Comparison of ENCODE assay signal across 8 cellular contexts in the genomic region with DNA sequence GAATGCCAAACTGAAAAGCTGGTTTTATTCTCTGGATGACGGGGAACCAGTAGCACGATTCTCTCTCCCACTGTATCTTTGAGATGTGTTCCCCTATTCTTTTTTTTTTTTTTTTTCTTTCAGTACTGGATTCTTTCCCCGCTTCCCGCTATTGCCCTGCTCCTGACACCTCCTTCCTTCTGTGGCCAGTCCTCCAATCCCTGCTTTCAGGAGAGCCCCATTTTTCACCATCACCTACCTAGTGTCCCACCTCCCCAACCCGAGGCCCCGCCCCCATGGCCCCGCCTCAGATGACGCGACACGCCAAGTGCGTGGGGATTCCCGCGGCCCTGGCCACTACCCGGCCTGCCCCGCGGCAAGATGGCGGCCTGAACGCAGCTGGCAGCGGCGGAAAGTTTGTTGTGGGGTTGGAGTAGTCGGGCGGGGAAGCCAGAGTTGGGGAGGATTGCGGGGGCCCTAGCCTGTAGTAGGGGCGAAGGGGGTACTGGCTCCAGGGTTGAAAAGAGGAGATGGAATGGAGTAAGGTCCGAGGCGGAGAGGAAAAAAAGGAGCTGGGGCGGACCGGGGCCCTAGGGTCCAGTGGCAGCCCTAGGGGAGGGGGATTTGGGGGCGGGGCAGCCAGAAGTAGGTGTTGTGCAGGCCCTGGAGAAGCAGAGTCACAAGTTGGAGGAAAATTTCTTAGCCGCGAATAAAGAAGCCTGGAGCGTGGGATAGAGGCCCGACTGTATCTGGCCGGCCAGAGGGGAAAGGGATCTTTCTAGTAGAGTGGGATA. TPM values are rescaled to one million over a fixed set of nuclear protein-coding genes. Genes with fewer than 3 reads are reported as not detected.
A peak's percentile ranks its signal among the peaks of the same experiment; 100 is the strongest.
DNase-seq lines count a peak whose midpoint lies in the region; ATAC-seq and TF ChIP-seq lines count a peak whose summit lies in the region.

A gene with protein sequence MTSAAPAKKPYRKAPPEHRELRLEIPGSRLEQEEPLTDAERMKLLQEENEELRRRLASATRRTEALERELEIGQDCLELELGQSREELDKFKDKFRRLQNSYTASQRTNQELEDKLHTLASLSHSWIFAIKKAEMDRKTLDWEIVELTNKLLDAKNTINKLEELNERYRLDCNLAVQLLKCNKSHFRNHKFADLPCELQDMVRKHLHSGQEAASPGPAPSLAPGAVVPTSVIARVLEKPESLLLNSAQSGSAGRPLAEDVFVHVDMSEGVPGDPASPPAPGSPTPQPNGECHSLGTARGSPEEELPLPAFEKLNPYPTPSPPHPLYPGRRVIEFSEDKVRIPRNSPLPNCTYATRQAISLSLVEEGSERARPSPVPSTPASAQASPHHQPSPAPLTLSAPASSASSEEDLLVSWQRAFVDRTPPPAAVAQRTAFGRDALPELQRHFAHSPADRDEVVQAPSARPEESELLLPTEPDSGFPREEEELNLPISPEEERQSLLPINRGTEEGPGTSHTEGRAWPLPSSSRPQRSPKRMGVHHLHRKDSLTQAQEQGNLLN (plus strand): TSS at position 336 of the 773 bp plus-strand sequence. CDS start 21,432 bp downstream, outside the sequence.

- H3K4me1 Mint-ChIP-seq in natural killer cell treated with Interleukin-12 subunit alpha and Interleukin-12 subunit beta and Interleukin-15 and Interleukin-18, amount 100 ng/mL, for 72 hours (ENCODE audit: low read depth in 2 of 2), result peaks cover 44% of the 10 kb centered on the region in 2 donors

- H3K4me3 ChIP-seq in LNCaP clone FGC (ENCODE audit: low read depth, low read length) (peak within 1 kb of the TSS; percentile 85), RWPE2 (ENCODE audit: severe bottlenecking) (peak within 1 kb of the TSS; percentile 52), fibroblast of pulmonary artery (replicated peaks; ENCODE audit: low read depth, low read length) (peak within 1 kb of the TSS; percentile 78)

- peaks cover 17% of the 10 kb centered on the region; the same call in 1 of the 2 replicates for H3K36me3 ChIP-seq in RWPE2 (ENCODE audit: low read depth)

- DNase-seq in DMS153 (lab: John Stamatoyannopoulos, UW) (peak; percentile 72), LNCaP clone FGC (ENCODE audit: low read depth) (no peak), RWPE2 (ENCODE audit: low spot score) (peak; percentile 91), fibroblast of pulmonary artery (ENCODE audit: low read depth) (peak; percentile 79)
- peak; percentile 96 for DNase-seq in activated T-helper 9 cell treated with anti-CD3 and anti-CD28 coated beads, Interleukin-2, amount 50 U/mL, for 16 hours (ENCODE audit: low read depth)
- DNase-seq in natural killer cell treated with Interleukin-12 subunit alpha and Interleukin-12 subunit beta and Interleukin-15 and Interleukin-18, amount 100 ng/mL, for 72 hours (ENCODE audit: low spot score), result peak; percentile 94
- DNase-seq in stimulated activated naive CD4-positive, alpha-beta T cell treated with Interleukin-2 at 50 U/mL for 16 hours (lab: John Stamatoyannopoulos, UW), result peak; percentile 94

- no peaks in the 10 kb centered on the region for H3K27me3 Mint-ChIP-seq in natural killer cell treated with Interleukin-12 subunit alpha and Interleukin-12 subunit beta and Interleukin-15 and Interleukin-18, amount 100 ng/mL, for 72 hours

- H3K36me3 Mint-ChIP-seq in natural killer cell treated with Interleukin-12 subunit alpha and Interleukin-12 subunit beta and Interleukin-15 and Interleukin-18, amount 100 ng/mL, for 72 hours, result no peaks in the 10 kb centered on the region

- peak; percentile 93 for ATAC-seq in GM21717 (IDR thresholded peaks at IDR 0.05; ENCODE audit: unreplicated experiment)
- peak; percentile 85 for ATAC-seq in RWPE2 (ENCODE audit: low read depth)
- ATAC-seq in natural killer cell treated with Interleukin-12 subunit alpha and Interleukin-12 subunit beta and Interleukin-15 and Interleukin-18, amount 100 ng/mL, for 72 hours, result peak; percentile 100

- no peak for TF ChIP-seq CTCF in LNCaP clone FGC (IDR thresholded peaks at IDR 0.05; ENCODE audit: control insufficient read depth, extremely low read depth, insufficient read depth)
- TF ChIP-seq CTCF in RWPE2 (IDR thresholded peaks at IDR 0.05; ENCODE audit: poor library complexity, severe bottlenecking), result no peak
- no peak for TF ChIP-seq CTCF in fibroblast of pulmonary artery (IDR thresholded peaks at IDR 0.05; ENCODE audit: low read length, missing control alignments)

- no peaks in the 10 kb centered on the region for H3K9me3 Mint-ChIP-seq in natural killer cell treated with Interleukin-12 subunit alpha and Interleukin-12 subunit beta and Interleukin-15 and Interleukin-18, amount 100 ng/mL, for 72 hours

- peak within 1 kb of the TSS; percentile 24 for H3K27ac ChIP-seq in RWPE2 (ENCODE audit: poor library complexity, severe bottlenecking)

- H3K4me3 Mint-ChIP-seq in natural killer cell treated with Interleukin-12 subunit alpha and Interleukin-12 subunit beta and Interleukin-15 and Interleukin-18, amount 100 ng/mL, for 72 hours, result peak within 1 kb of the TSS; percentile 98

- peak within 1 kb of the TSS; percentile 87 to 96 for H3K27ac Mint-ChIP-seq in natural killer cell treated with Interleukin-12 subunit alpha and Interleukin-12 subunit beta and Interleukin-15 and Interleukin-18, amount 100 ng/mL, for 72 hours

- H3K4me1 ChIP-seq in RWPE2 (ENCODE audit: insufficient read depth, poor library complexity, severe bottlenecking), result peaks cover 23% of the 10 kb centered on the region

- H3K27me3 ChIP-seq in RWPE2 (ENCODE audit: insufficient read depth, poor library complexity, severe bottlenecking), result no peaks in the 10 kb centered on the region

- H3K9me3 ChIP-seq in RWPE2 (ENCODE audit: severe bottlenecking), result no peaks in the 10 kb centered on the region

RNA-seq across cellular contexts. Expression of the gene that starts here (rescaled TPM):
- total RNA-seq in natural killer cell treated with Interleukin-12 subunit alpha and Interleukin-12 subunit beta and Interleukin-15 and Interleukin-18, amount 100 ng/mL, for 72 hours, result 10 to 100 TPM; 44.6 to 80.4 TPM
